1 cellular context compared by ENCODE assay signal in genomic region chr19:8224394-8225145, GRCh38.
TF ChIP-seq lines count a peak whose summit lies in the region.

No MANE protein-coding gene starts in this region.

TF ChIP-seq in WTC11, 78 proteins besides CTCF, POLR2A, EP300 and RAD21 (continued from another document):
- TF ChIP-seq E2F4 (CRISPR knock-in tag; IDR thresholded peaks at IDR 0.05; ENCODE audit: borderline replicate concordance, low read depth) (no peak), JUN (CRISPR knock-in tag; IDR thresholded peaks at IDR 0.05) (no peak), TCF7 (CRISPR knock-in tag; IDR thresholded peaks at IDR 0.05; ENCODE audit: low read depth) (no peak), SOX15 (CRISPR knock-in tag; IDR thresholded peaks at IDR 0.05) (no peak)
TF ChIP-seq in WTC11: peak in this region for 0.
